ENCODE assay signal across 12 cellular contexts in genomic region chr1:114093624-114094302, GRCh38. TPM values are rescaled to one million over a fixed set of nuclear protein-coding genes. Genes with fewer than 3 reads are reported as not detected.
DNase-seq lines count a peak whose midpoint lies in the region; ATAC-seq and TF ChIP-seq lines count a peak whose summit lies in the region.
"Had no signal": no experiment of that assay in that cellular context is flagged by ENCODE, and none has a peak within 500 bp of the region (broad histone marks: within the 10 kb centered on the region; RNA-seq: fewer than 3 reads in every experiment).

No MANE protein-coding gene starts in this region.

- no peak overlapping the region for H3K9ac ChIP-seq in iPS-20b (ENCODE audit: low read depth, low read length)

- peak; percentile 29 for TF ChIP-seq CTCF in GM12873 (IDR thresholded peaks at IDR 0.05; ENCODE audit: insufficient read depth, low read depth, low read length, missing control alignments)

- H3K27me3 ChIP-seq in iPS-20b (ENCODE audit: insufficient read depth, low read length), result no peaks in the 10 kb centered on the region

- H3K36me3 ChIP-seq in iPS-20b (ENCODE audit: insufficient read depth, low read depth, low read length), result peaks cover 96% of the 10 kb centered on the region

- no peak for ATAC-seq in GM21723 (IDR thresholded peaks at IDR 0.05; ENCODE audit: unreplicated experiment)
- ATAC-seq: mucosa of descending colon had no signal

- DNase-seq in AG08395 (ENCODE audit: low spot score) (peak; percentile 24), RPMI7951 (ENCODE audit: low read depth) (peak; percentile 29), ecto neural progenitor cell (ENCODE audit: low spot score) (no peak), C1 segment of cervical spinal cord (lab: John Stamatoyannopoulos, UW) (no peak)
- no peak for DNase-seq in activated naive CD4-positive, alpha-beta T cell treated with anti-CD3 and anti-CD28 coated beads, Interleukin-2, amount 50 U/mL, for 16 hours
- DNase-seq: activated CD8-positive, alpha-beta memory T cell treated with anti-CD3 and anti-CD28 coated beads, Interleukin-2, amount 50 U/mL, for 4 hours; glutamatergic neuron; mucosa of descending colon; stimulated activated CD4-positive, alpha-beta T cell treated with anti-CD3 and anti-CD28 coated beads, Interleukin-2, amount 100 ng/mL, for 48 hours had no signal

- no peak overlapping the region for H3K4me3 ChIP-seq in iPS-20b (ENCODE audit: low read length)
- H3K4me3 ChIP-seq: mucosa of descending colon had no signal

- H3K4me1 ChIP-seq in iPS-20b (ENCODE audit: insufficient read depth, low read length), result peaks cover 30% of the 10 kb centered on the region

- H3K27ac ChIP-seq in iPS-20b (ENCODE audit: low read length), result peak overlapping the region; percentile 1

- no peaks in the 10 kb centered on the region for H3K9me3 ChIP-seq in iPS-20b (ENCODE audit: insufficient read depth, low read depth, low read length)
- H3K9me3 ChIP-seq: mucosa of descending colon had no signal

RNA-seq across cellular contexts. Expression of gene SYT6, which starts 59.9 kb away (rescaled TPM):
- not detected in 2 replicates for total RNA-seq in RPMI7951 (2014; rRNA removed; shearing (Covaris generic))

Comparison
In these comparisons a context has a peak if more than half of its experiments do, and no peak if none do; other contexts are left out.
1. DNase-seq: peak in AG08395 (single experiment) and RPMI7951 (single experiment); none in activated naive CD4-positive, alpha-beta T cell treated with anti-CD3 and anti-CD28 coated beads, Interleukin-2, amount 50 U/mL, for 16 hours (single experiment), ecto neural progenitor cell (single experiment) and C1 segment of cervical spinal cord (0 of 14).